In genomic region chr20:12171927-12172581, GRCh38 we compare ENCODE assay signal across 11 cellular contexts.
DNase-seq lines count a peak whose midpoint lies in the region; ATAC-seq and TF ChIP-seq lines count a peak whose summit lies in the region.
"Had no signal": no experiment of that assay in that cellular context is flagged by ENCODE, and none has a peak within 500 bp of the region (broad histone marks: within the 10 kb centered on the region; RNA-seq: fewer than 3 reads in every experiment).

No MANE protein-coding gene starts in this region.

- H3K4me3 Mint-ChIP-seq in T-cell, result no peak overlapping the region
- H3K4me3 Mint-ChIP-seq: activated naive CD8-positive, alpha-beta T cell treated with anti-CD3 and anti-CD28 coated beads for 36 hours; naive B cell had no signal

- no peaks in the 10 kb centered on the region for H3K4me1 Mint-ChIP-seq in T-cell
- H3K4me1 Mint-ChIP-seq: activated naive CD8-positive, alpha-beta T cell treated with anti-CD3 and anti-CD28 coated beads for 36 hours had no signal

- CTCF ChIA-PET in T-cell (lab: Charles Lee), result no interaction called here

- TF ChIP-seq CTCF in choroid plexus epithelial cell (conservative IDR thresholded peaks at IDR 0.05; ENCODE audit: low read depth, low read length), result no peak

- intact Hi-C loops in sciatic nerve (cut with DNase I), result no loop called here

- DNase-seq in HT1080 (ENCODE audit: low read depth) (peak; percentile 63), NCI-H345 (lab: John Stamatoyannopoulos, UW) (peak; percentile 87), choroid plexus epithelial cell (ENCODE audit: low read depth) (peak; percentile 87), sciatic nerve (ENCODE audit: low spot score) (no peak), T-cell (no peak), NCI-H2171 (lab: John Stamatoyannopoulos, UW) (no peak)
- DNase-seq in stimulated activated CD4-positive, alpha-beta T cell treated with anti-CD3 and anti-CD28 coated beads, Interleukin-12 subunit alpha, Interleukin-12 subunit beta, amount 100 ng/mL, for 4 hours, result no peak
- DNase-seq in activated naive CD4-positive, alpha-beta T cell treated with anti-CD3 and anti-CD28 coated beads, Interleukin-2, amount 50 U/mL, for 72 hours (ENCODE audit: low spot score in 2 of 2), result no peak
- DNase-seq: activated naive CD8-positive, alpha-beta T cell treated with anti-CD3 and anti-CD28 coated beads for 36 hours; naive B cell had no signal

- ATAC-seq in sciatic nerve, result peak; percentile 80
- ATAC-seq in T-cell (replicated peaks in 1 of 4), result no peak
- ATAC-seq in activated naive CD4-positive, alpha-beta T cell treated with anti-CD3 and anti-CD28 coated beads, Interleukin-2, amount 50 U/mL, for 72 hours, result no peak

- H3K27me3 Mint-ChIP-seq in T-cell, result no peaks in the 10 kb centered on the region
- H3K27me3 Mint-ChIP-seq: activated naive CD8-positive, alpha-beta T cell treated with anti-CD3 and anti-CD28 coated beads for 36 hours; naive B cell had no signal

- no peak overlapping the region for H3K27ac Mint-ChIP-seq in T-cell
- H3K27ac Mint-ChIP-seq in activated naive CD4-positive, alpha-beta T cell treated with anti-CD3 and anti-CD28 coated beads, Interleukin-2, amount 50 U/mL, for 72 hours, result no peak overlapping the region
- H3K27ac Mint-ChIP-seq: activated naive CD8-positive, alpha-beta T cell treated with anti-CD3 and anti-CD28 coated beads for 36 hours had no signal

- POLR2A ChIA-PET in T-cell (lab: Charles Lee), result no interaction called here

- H3K36me3 Mint-ChIP-seq in T-cell, result no peaks in the 10 kb centered on the region
- peaks cover 4 to 5% of the 10 kb centered on the region in 2 donors for H3K36me3 Mint-ChIP-seq in activated naive CD4-positive, alpha-beta T cell treated with anti-CD3 and anti-CD28 coated beads, Interleukin-2, amount 50 U/mL, for 72 hours
- H3K36me3 Mint-ChIP-seq: activated naive CD8-positive, alpha-beta T cell treated with anti-CD3 and anti-CD28 coated beads for 36 hours; naive B cell had no signal

- peaks cover 14 to 34% (median 29%) of the 10 kb centered on the region in 3 donors for H3K9me3 Mint-ChIP-seq in T-cell
- H3K9me3 Mint-ChIP-seq in activated naive CD4-positive, alpha-beta T cell treated with anti-CD3 and anti-CD28 coated beads, Interleukin-2, amount 50 U/mL, for 72 hours, result peaks cover 26 to 32% of the 10 kb centered on the region in 2 donors

- H3K4me3 ChIP-seq in choroid plexus epithelial cell (ENCODE audit: low read depth, low read length), result no peak overlapping the region
- H3K4me3 ChIP-seq: gastrocnemius medialis had no signal

Comparison
In these comparisons a context has a peak if more than half of its experiments do, and no peak if none do; other contexts are left out.
1. DNase-seq: peak in HT1080 (single experiment), NCI-H345 (single experiment) and choroid plexus epithelial cell (single experiment); none in sciatic nerve (single experiment), T-cell (0 of 34), stimulated activated CD4-positive, alpha-beta T cell treated with anti-CD3 and anti-CD28 coated beads, Interleukin-12 subunit alpha, Interleukin-12 subunit beta, amount 100 ng/mL, for 4 hours (single experiment), NCI-H2171 (single experiment) and activated naive CD4-positive, alpha-beta T cell treated with anti-CD3 and anti-CD28 coated beads, Interleukin-2, amount 50 U/mL, for 72 hours (0 of 2).